ENCODE assay signal across 9 cellular contexts in the genomic region with DNA sequence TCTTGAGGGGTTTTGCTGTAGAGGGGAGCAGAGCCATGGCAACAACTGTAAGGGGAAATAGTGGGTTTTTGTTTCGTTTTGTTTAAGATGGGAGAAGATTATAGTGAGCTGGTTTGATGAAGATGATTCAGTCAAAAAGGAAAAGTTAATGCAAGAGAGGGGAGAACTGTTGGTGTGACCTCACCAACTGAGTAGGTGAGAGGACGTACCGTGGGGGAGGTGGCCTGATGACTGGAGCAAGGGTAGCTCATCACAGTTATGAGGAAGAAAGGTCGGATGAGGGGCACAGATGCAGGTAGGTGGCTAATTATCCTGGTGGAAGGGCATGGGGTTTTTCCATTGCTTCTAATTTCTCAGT. TPM values are rescaled to one million over a fixed set of nuclear protein-coding genes. Genes with fewer than 3 reads are reported as not detected.
A peak's percentile ranks its signal among the peaks of the same experiment; 100 is the strongest.
DNase-seq lines count a peak whose midpoint lies in the region; ATAC-seq, FAIRE-seq and TF ChIP-seq lines count a peak whose summit lies in the region.
"Had no signal": no experiment of that assay in that cellular context is flagged by ENCODE, and none has a peak within 500 bp of the region (broad histone marks: within the 10 kb centered on the region; RNA-seq: fewer than 3 reads in every experiment).

No MANE protein-coding gene starts in this region.

- peaks cover 8 to 35% (median 21%) of the 10 kb centered on the region in 4 donors for H3K4me1 ChIP-seq in esophagus muscularis mucosa

- WGBS in esophagus muscularis mucosa = 58% methylated on average over 4 of the region's 4 CpGs

- H3K27me3 Mint-ChIP-seq in effector memory CD8-positive, alpha-beta T cell = no peaks in the 10 kb centered on the region

- H3K36me3 Mint-ChIP-seq in effector memory CD8-positive, alpha-beta T cell (ENCODE audit: insufficient read depth) = peaks cover 9% of the 10 kb centered on the region

- TF ChIP-seq POLR2A in GM12891 (IDR thresholded peaks at IDR 0.05; ENCODE audit: low read depth, low read length) (no peak), esophagus muscularis mucosa (IDR thresholded peaks at IDR 0.05; ENCODE audit: low read depth) (no peak)

- H3K27ac Mint-ChIP-seq in effector memory CD8-positive, alpha-beta T cell = no peak overlapping the region

- intact Hi-C loops in esophagus muscularis mucosa (cut with DNase I) = no loop called here

- H3K9me3 ChIP-seq in esophagus muscularis mucosa = no peaks in the 10 kb centered on the region

- TF ChIP-seq EP300 in esophagus muscularis mucosa (IDR thresholded peaks at IDR 0.05) = no peak

- no peaks in the 10 kb centered on the region for H3K9me3 Mint-ChIP-seq in effector memory CD8-positive, alpha-beta T cell

- no peaks in the 10 kb centered on the region for H3K36me3 ChIP-seq in esophagus muscularis mucosa

- no peak for FAIRE-seq in RCC 7860 (lab: Jason Lieb, UNC)
- no peak for FAIRE-seq in GM12891 (lab: Jason Lieb, UNC)
- FAIRE-seq: endometrium had no signal

- peaks cover 46 to 51% of the 10 kb centered on the region in 2 donors for H3K4me1 Mint-ChIP-seq in effector memory CD8-positive, alpha-beta T cell (ENCODE audit: low read depth in 2 of 2)

- no peak overlapping the region for H3K27ac ChIP-seq in esophagus muscularis mucosa (replicated peaks in 1 of 4)

- H3K27me3 ChIP-seq in esophagus muscularis mucosa = no peaks in the 10 kb centered on the region

- TF ChIP-seq CTCF in esophagus muscularis mucosa (IDR thresholded peaks at IDR 0.05) = no peak

- DNase-seq in stimulated activated naive CD4-positive, alpha-beta T cell treated with Interleukin-2 at 50 U/mL for 16 hours (lab: John Stamatoyannopoulos, UW) = peak; percentile 61
- no peak for DNase-seq in stimulated activated naive CD4-positive, alpha-beta T cell (lab: John Stamatoyannopoulos, UW)
- DNase-seq in RCC 7860 (ENCODE audit: low spot score) = peak; percentile 53
- no peak for DNase-seq in effector memory CD8-positive, alpha-beta T cell
- no peak for DNase-seq in medulla oblongata (ENCODE audit: extremely low spot score)
- DNase-seq in GM12891 (ENCODE audit: insufficient read length, low spot score) = no peak
- DNase-seq in esophagus muscularis mucosa (ENCODE audit: extremely low spot score) = no peak

- no peak overlapping the region for H3K4me3 Mint-ChIP-seq in effector memory CD8-positive, alpha-beta T cell

- peak; percentile 63 for ATAC-seq in effector memory CD8-positive, alpha-beta T cell (replicated peaks)
- ATAC-seq in HG03135 (IDR thresholded peaks at IDR 0.05; ENCODE audit: unreplicated experiment) = no peak

- no peak overlapping the region for H3K4me3 ChIP-seq in esophagus muscularis mucosa

TF ChIP-seq in GM12891, 5 proteins besides CTCF, POLR2A, EP300 and RAD21:
- TF ChIP-seq POU2F2 (IDR thresholded peaks at IDR 0.05; ENCODE audit: low read depth, low read length) = no peak
- no peak for TF ChIP-seq POLR2AphosphoS5 (IDR thresholded peaks at IDR 0.05; ENCODE audit: low read depth, low read length)
- no peak for TF ChIP-seq PAX5 (IDR thresholded peaks at IDR 0.05; ENCODE audit: insufficient read depth, low read length, severe bottlenecking)
- no peak for TF ChIP-seq TAF1 (IDR thresholded peaks at IDR 0.05; ENCODE audit: low read depth, low read length)
- no peak for TF ChIP-seq SPI1 (IDR thresholded peaks at IDR 0.05; ENCODE audit: low read depth, low read length)

RNA-seq across cellular contexts. Expression of a gene that starts 10.7 kb away (rescaled TPM):
- polyA plus RNA-seq in GM12891 (2012; ENCODE audit: low read depth, missing spikeins) = 0.30 TPM
- total RNA-seq in esophagus muscularis mucosa = 10 to 100 TPM; 29.9 to 46.5 (median 36.6) TPM

Comparison
In these comparisons a context has a peak if more than half of its experiments do, and no peak if none do; other contexts are left out.
1. DNase-seq: peak in stimulated activated naive CD4-positive, alpha-beta T cell treated with Interleukin-2 at 50 U/mL for 16 hours (single experiment) and RCC 7860 (single experiment); none in stimulated activated naive CD4-positive, alpha-beta T cell (0 of 6), effector memory CD8-positive, alpha-beta T cell (0 of 3), medulla oblongata (single experiment), GM12891 (single experiment) and esophagus muscularis mucosa (single experiment).